1 cellular context compared by ENCODE assay signal in the genomic region with DNA sequence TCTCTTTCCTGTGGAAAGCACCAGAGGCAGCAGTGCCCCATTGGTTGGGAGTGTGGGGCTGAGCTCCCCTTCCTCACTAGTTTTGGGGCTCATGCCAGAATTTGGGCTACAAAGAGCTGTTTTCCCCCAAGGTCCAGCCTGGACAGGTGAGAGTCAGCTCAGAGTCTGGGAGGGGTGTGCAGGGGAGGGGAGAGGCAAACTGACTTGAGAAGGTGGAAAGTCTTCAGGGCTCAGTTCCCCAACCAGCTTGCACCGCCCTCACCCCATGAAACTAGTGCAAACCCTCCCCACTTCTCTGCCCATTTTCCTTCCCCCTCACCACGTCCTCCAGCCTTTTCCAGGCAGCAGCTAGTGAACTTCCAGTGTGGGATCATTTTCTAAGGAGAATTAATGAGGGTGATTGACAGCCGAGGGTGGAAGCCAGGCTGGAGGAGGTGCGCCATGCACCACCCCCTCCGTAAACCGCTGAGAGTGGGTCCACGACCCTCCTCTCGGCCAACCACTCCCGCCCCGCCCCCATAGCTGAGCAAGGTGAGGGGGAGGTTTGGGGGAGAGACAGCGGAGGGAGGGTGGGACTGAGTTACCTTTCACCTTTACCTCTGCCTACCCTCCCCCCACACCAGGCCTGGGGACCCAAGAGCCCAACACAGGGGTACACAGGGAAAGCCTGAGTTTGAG.
TF ChIP-seq lines count a peak whose summit lies in the region.

No MANE protein-coding gene starts in this region.

TF ChIP-seq in HEK293, 187 proteins besides CTCF, POLR2A, EP300 and RAD21 (continued from another document):
- TF ChIP-seq, protein P1, sequence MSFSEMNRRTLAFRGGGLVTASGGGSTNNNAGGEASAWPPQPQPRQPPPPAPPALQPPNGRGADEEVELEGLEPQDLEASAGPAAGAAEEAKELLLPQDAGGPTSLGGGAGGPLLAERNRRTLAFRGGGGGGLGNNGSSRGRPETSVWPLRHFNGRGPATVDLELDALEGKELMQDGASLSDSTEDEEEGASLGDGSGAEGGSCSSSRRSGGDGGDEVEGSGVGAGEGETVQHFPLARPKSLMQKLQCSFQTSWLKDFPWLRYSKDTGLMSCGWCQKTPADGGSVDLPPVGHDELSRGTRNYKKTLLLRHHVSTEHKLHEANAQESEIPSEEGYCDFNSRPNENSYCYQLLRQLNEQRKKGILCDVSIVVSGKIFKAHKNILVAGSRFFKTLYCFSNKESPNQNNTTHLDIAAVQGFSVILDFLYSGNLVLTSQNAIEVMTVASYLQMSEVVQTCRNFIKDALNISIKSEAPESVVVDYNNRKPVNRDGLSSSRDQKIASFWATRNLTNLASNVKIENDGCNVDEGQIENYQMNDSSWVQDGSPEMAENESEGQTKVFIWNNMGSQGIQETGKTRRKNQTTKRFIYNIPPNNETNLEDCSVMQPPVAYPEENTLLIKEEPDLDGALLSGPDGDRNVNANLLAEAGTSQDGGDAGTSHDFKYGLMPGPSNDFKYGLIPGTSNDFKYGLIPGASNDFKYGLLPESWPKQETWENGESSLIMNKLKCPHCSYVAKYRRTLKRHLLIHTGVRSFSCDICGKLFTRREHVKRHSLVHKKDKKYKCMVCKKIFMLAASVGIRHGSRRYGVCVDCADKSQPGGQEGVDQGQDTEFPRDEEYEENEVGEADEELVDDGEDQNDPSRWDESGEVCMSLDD (tag by site-specific recombination; IDR thresholded peaks at IDR 0.05) = no peak
- TF ChIP-seq ZNF391 (tag by site-specific recombination; IDR thresholded peaks at IDR 0.05; ENCODE audit: borderline replicate concordance, low read depth) (no peak), EGR2 (tag by site-specific recombination; IDR thresholded peaks at IDR 0.05; ENCODE audit: low read depth) (peak; percentile 89), ZFHX2 (tag by site-specific recombination; conservative IDR thresholded peaks at IDR 0.05) (peak; percentile 79), YY2 (tag by site-specific recombination; IDR thresholded peaks at IDR 0.05) (no peak)
